2 cellular contexts compared by ENCODE assay signal in the genomic region with DNA sequence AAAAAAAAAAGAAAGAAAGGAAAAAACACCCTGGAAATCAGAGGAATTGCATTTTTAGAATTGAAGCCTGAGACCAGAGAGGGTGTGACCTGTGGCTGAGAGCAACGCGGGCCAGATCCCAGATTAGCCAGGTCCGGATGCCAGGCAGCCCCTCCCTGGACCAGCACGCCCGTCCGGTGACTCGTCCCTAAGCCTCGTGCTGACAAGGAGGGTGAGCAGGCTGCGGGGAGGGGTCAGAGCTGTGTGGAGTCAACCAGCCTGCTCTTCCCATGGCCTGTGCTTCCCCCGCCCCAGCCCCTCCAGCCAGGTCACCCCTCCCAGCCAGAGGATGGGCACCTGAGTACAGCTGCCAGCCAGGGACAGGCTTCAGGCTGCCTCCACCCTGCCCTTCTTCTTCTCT.
TF ChIP-seq lines count a peak whose summit lies in the region.

No MANE protein-coding gene starts in this region.

TF ChIP-seq in SK-N-SH, 30 proteins besides CTCF, POLR2A, EP300 and RAD21:
- TF ChIP-seq MEF2A (IDR thresholded peaks at IDR 0.05; ENCODE audit: borderline replicate concordance, low read depth) = no peak
- no peak for TF ChIP-seq EZH2phosphoT487 (IDR thresholded peaks at IDR 0.05; ENCODE audit: borderline replicate concordance, low read depth)
- no peak for TF ChIP-seq RFX5 (IDR thresholded peaks at IDR 0.05; ENCODE audit: low read length)
- TF ChIP-seq TCF12 (IDR thresholded peaks at IDR 0.05) = peak; percentile 4; the same call in 1 of the 2 replicates
- peak; percentile 90 for TF ChIP-seq MAX (IDR thresholded peaks at IDR 0.05; ENCODE audit: low read depth)

TF ChIP-seq in H1, 55 proteins besides CTCF, POLR2A, EP300 and RAD21:
- TF ChIP-seq TCF12 (IDR thresholded peaks at IDR 0.05; ENCODE audit: low read depth, low read length) (no peak), SP1 (IDR thresholded peaks at IDR 0.05; ENCODE audit: low read depth, low read length) (no peak), TAF1 (IDR thresholded peaks at IDR 0.05; ENCODE audit: low read depth, low read length) (no peak)
